ENCODE assay signal across 25 cellular contexts in the genomic region with DNA sequence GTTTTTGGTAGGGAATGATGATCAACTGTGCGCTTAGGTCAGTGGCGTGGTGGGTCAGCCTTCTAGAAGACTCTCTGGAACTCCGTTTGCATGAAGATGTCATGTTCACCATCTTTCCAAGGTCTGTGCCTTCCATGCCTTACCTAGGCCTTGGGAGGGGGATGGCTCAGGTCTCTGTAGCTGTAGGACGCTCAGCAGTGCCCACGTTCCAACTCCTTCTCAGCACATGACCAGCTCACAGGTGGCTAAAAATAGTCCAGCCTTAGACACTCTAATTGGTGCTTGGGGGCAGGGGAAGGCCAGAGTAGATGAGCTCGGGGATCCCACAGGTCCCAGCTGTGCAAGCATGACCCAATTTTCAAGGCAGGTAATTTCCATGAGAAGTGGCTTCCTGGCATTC. TPM values are rescaled to one million over a fixed set of nuclear protein-coding genes. Genes with fewer than 3 reads are reported as not detected.
DNase-seq lines count a peak whose midpoint lies in the region; ATAC-seq and TF ChIP-seq lines count a peak whose summit lies in the region.
"Had no signal": no experiment of that assay in that cellular context is flagged by ENCODE, and none has a peak within 500 bp of the region (broad histone marks: within the 10 kb centered on the region; RNA-seq: fewer than 3 reads in every experiment).

No MANE protein-coding gene starts in this region.

- TF ChIP-seq CTCF in left ventricle myocardium inferior (IDR thresholded peaks at IDR 0.05; ENCODE audit: borderline replicate concordance) (no peak), lower lobe of right lung (IDR thresholded peaks at IDR 0.05) (no peak)

- no peak overlapping the region for H3K27ac ChIP-seq in left ventricle myocardium inferior (replicated peaks)
- H3K27ac ChIP-seq in lower lobe of right lung, result no peak overlapping the region
- H3K27ac ChIP-seq: 22Rv1, KMS-11, Peyer's patch, SJSA1 had no signal

- DNase-seq in DMS53 (lab: John Stamatoyannopoulos, UW), result peak; percentile 52
- no peak for DNase-seq in DMS53 treated with DMSO at 0.1 percent for 48 hours (lab: John Stamatoyannopoulos, UW; ENCODE audit: unreplicated experiment)
- no peak for DNase-seq in left ventricle myocardium superior
- DNase-seq in left ventricle myocardium inferior, result no peak
- no peak for DNase-seq in lower lobe of right lung
- DNase-seq in dedifferentiated amniotic fluid mesenchymal stem cell (ENCODE audit: extremely low spot score), result no peak
- DNase-seq: C1 segment of cervical spinal cord, Calu3, DMS153, EL, GF-D8, IMR-90, NCI-H1105 treated with DMSO at 0.1 percent for 48 hours, NCI-H2081 treated with DMSO at 0.1 percent for 48 hours, NCI-H748 treated with DMSO at 0.1 percent for 48 hours, Peyer's patch had no signal

- H3K4me3 ChIP-seq in left ventricle myocardium inferior (no peak overlapping the region), lower lobe of right lung (no peak overlapping the region)
- H3K4me3 ChIP-seq: Peyer's patch, SJSA1 had no signal

- ATAC-seq in left ventricle myocardium superior, result peak; percentile 61
- ATAC-seq in lower lobe of right lung, result peak; percentile 28 to 35
- no peak for ATAC-seq in HG03108 (IDR thresholded peaks at IDR 0.05; ENCODE audit: unreplicated experiment)
- ATAC-seq in HG02798 (IDR thresholded peaks at IDR 0.05; ENCODE audit: poor library complexity, unreplicated experiment), result no peak
- ATAC-seq: CD8-positive, alpha-beta T cell had no signal

- H3K27me3 ChIP-seq in left ventricle myocardium inferior (ENCODE audit: low read depth) (peaks cover 6% of the 10 kb centered on the region), lower lobe of right lung (ENCODE audit: low read depth) (no peaks in the 10 kb centered on the region)
- H3K27me3 ChIP-seq: Peyer's patch, SJSA1 had no signal

- H3K36me3 ChIP-seq in left ventricle myocardium inferior (no peaks in the 10 kb centered on the region), lower lobe of right lung (no peaks in the 10 kb centered on the region)
- H3K36me3 ChIP-seq: Peyer's patch, SJSA1 had no signal

- intact Hi-C loops in left ventricle myocardium superior (cut with micrococcal nuclease) (no loop called here), left ventricle myocardium inferior (cut with micrococcal nuclease) (no loop called here), lower lobe of right lung (cut with DNase I) (no loop called here)

- H3K9me3 ChIP-seq in left ventricle myocardium inferior (replicated peaks) (no peaks in the 10 kb centered on the region), lower lobe of right lung (no peaks in the 10 kb centered on the region)
- H3K9me3 ChIP-seq: Peyer's patch, SJSA1 had no signal

- H3K4me1 ChIP-seq in left ventricle myocardium inferior, result peaks cover 4% of the 10 kb centered on the region
- H3K4me1 ChIP-seq in lower lobe of right lung, result no peaks in the 10 kb centered on the region
- H3K4me1 ChIP-seq: Peyer's patch, SJSA1 had no signal

RNA-seq across cellular contexts. Expression of gene TEX51, which starts 42.3 kb away (rescaled TPM):
- not detected for total RNA-seq in left ventricle myocardium superior
- not detected for total RNA-seq in left ventricle myocardium inferior
- not detected for total RNA-seq in lower lobe of right lung
- total RNA-seq: Calu3; CD8-positive, alpha-beta T cell; H4; IMR-90; NCI-H460; OCI-LY7; Peyer's patch; SJSA1 had no signal

Comparison
In these comparisons a context has a peak if more than half of its experiments do, and no peak if none do; other contexts are left out.
1. ATAC-seq: peak in left ventricle myocardium superior (single experiment) and lower lobe of right lung (2 of 2); none in HG03108 (single experiment) and HG02798 (single experiment).